1 cellular context compared by ENCODE assay signal in the genomic region with DNA sequence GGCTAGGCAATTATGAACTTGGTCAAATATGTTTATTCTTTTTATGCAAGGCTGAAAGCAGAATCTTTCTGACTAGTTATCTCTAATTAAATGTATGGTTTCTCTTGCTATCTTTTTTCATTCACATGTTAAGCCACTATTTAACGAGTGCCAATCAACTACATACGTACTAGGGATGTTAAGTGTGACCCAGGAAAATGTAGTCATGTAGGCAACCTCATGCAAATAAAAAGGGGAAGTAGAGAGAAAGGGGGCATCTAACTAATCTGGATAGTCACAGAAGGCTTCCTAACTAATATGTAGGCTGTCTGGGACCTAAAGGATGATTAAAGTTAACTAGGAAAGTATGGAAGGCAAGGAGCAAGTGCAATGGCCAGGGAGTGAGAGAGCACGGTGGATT.
TF ChIP-seq lines count a peak whose summit lies in the region.

No MANE protein-coding gene starts in this region.

TF ChIP-seq in GM23338, 12 proteins besides CTCF, POLR2A, EP300 and RAD21:
- no peak for TF ChIP-seq ZNF331 (CRISPR knock-in tag; IDR thresholded peaks at IDR 0.05; ENCODE audit: low read depth)
